In the genomic region with DNA sequence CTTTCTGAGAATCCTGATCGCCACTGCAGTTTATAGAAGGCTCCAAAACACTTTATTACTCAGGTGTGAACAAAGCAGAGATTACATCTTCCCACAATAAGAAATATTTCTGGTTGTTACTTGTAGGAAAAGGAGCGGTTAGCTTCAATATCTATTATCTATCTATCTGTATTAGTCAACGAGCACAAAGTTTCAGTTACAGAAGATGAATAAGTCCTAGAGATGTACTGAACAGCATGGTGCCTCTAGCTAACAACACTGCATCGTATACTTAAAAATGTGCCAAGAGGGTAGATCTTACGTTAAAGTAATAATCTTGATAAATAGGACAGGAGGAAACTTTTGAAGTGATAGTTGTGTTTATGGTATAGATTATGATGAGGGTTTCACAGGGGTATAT, we compare ENCODE assay signal across 19 cellular contexts. TPM values are rescaled to one million over a fixed set of nuclear protein-coding genes. Genes with fewer than 3 reads are reported as not detected.
DNase-seq lines count a peak whose midpoint lies in the region; ATAC-seq and TF ChIP-seq lines count a peak whose summit lies in the region.
"Had no signal": no experiment of that assay in that cellular context is flagged by ENCODE, and none has a peak within 500 bp of the region (broad histone marks: within the 10 kb centered on the region; RNA-seq: fewer than 3 reads in every experiment).

No MANE protein-coding gene starts in this region.

- peak overlapping the region; percentile 37 to 64 for H3K27ac Mint-ChIP-seq in natural killer cell treated with Interleukin-12 subunit alpha and Interleukin-12 subunit beta and Interleukin-15 and Interleukin-18, amount 100 ng/mL, for 72 hours
- no peak overlapping the region for H3K27ac Mint-ChIP-seq in natural killer cell
- H3K27ac Mint-ChIP-seq in activated T-helper 17 cell treated with anti-CD3 and anti-CD28 coated beads, Interleukin-2, amount 50 U/mL, for 72 hours: no peak overlapping the region
- no peak overlapping the region for H3K27ac Mint-ChIP-seq in stimulated activated effector memory CD8-positive, alpha-beta T cell treated with anti-CD3 and anti-CD28 coated beads, Interleukin-12 subunit alpha, Interleukin-12 subunit beta, amount 100 ng/mL, for 72 hours
- H3K27ac Mint-ChIP-seq: CD14-positive monocyte; CD4-positive, alpha-beta T cell; CD8-positive, alpha-beta T cell had no signal

- TF ChIP-seq CTCF in natural killer cell (IDR thresholded peaks at IDR 0.05) (no peak), PC-9 (conservative IDR thresholded peaks at IDR 0.05) (no peak)

- intact Hi-C loops in natural killer cell (cut with micrococcal nuclease) (no loop called here), PC-9 (cut with micrococcal nuclease; ENCODE audit: unreplicated experiment) (no loop called here)

- peaks cover 7% of the 10 kb centered on the region; the same call in 1 of the 2 replicates for H3F3A ChIP-seq in PC-9 (ENCODE audit: insufficient read depth, low read depth)

- no peak overlapping the region for H3K4me3 ChIP-seq in PC-9
- H3K4me3 ChIP-seq in effector memory CD4-positive, alpha-beta T cell (ENCODE audit: insufficient read depth, low read depth, low read length, poor library complexity, severe bottlenecking): no peak overlapping the region
- H3K4me3 ChIP-seq: BLaER1 had no signal

- no peak overlapping the region for H3K4me3 Mint-ChIP-seq in natural killer cell treated with Interleukin-12 subunit alpha and Interleukin-12 subunit beta and Interleukin-15 and Interleukin-18, amount 100 ng/mL, for 72 hours
- H3K4me3 Mint-ChIP-seq in natural killer cell: no peak overlapping the region
- H3K4me3 Mint-ChIP-seq in activated T-helper 17 cell treated with anti-CD3 and anti-CD28 coated beads, Interleukin-2, amount 50 U/mL, for 72 hours: no peak overlapping the region
- H3K4me3 Mint-ChIP-seq in stimulated activated effector memory CD8-positive, alpha-beta T cell treated with anti-CD3 and anti-CD28 coated beads, Interleukin-12 subunit alpha, Interleukin-12 subunit beta, amount 100 ng/mL, for 72 hours: no peak overlapping the region
- H3K4me3 Mint-ChIP-seq: CD14-positive monocyte; CD4-positive, alpha-beta T cell; CD8-positive, alpha-beta T cell had no signal

- no peak overlapping the region for H3K27ac ChIP-seq in PC-9
- no peak overlapping the region for H3K27ac ChIP-seq in effector memory CD4-positive, alpha-beta T cell (ENCODE audit: insufficient read depth, low read length, poor library complexity, severe bottlenecking)
- H3K27ac ChIP-seq: BLaER1 had no signal

- H3K36me3 ChIP-seq in PC-9 (ENCODE audit: low read depth): no peaks in the 10 kb centered on the region
- no peaks in the 10 kb centered on the region for H3K36me3 ChIP-seq in effector memory CD4-positive, alpha-beta T cell (ENCODE audit: control insufficient read depth, insufficient read depth, low read length)
- H3K36me3 ChIP-seq: BE2C, BLaER1 had no signal

- no peaks in the 10 kb centered on the region for H3K27me3 Mint-ChIP-seq in natural killer cell treated with Interleukin-12 subunit alpha and Interleukin-12 subunit beta and Interleukin-15 and Interleukin-18, amount 100 ng/mL, for 72 hours
- peaks cover 2 to 5% of the 10 kb centered on the region in 2 donors for H3K27me3 Mint-ChIP-seq in natural killer cell (ENCODE audit: low read depth in 2 of 2)
- peaks cover 18% of the 10 kb centered on the region for H3K27me3 Mint-ChIP-seq in activated T-helper 17 cell treated with anti-CD3 and anti-CD28 coated beads, Interleukin-2, amount 50 U/mL, for 72 hours

- no peaks in the 10 kb centered on the region for H3K79me2 ChIP-seq in PC-9 (ENCODE audit: low read depth)

- POLR2A ChIA-PET in PC-9 (lab: Charles Lee; ENCODE audit: unreplicated experiment): no interaction called here

- H3K4me1 ChIP-seq in PC-9 (replicated peaks; ENCODE audit: insufficient read depth): peaks cover 8% of the 10 kb centered on the region
- no peaks in the 10 kb centered on the region for H3K4me1 ChIP-seq in effector memory CD4-positive, alpha-beta T cell (ENCODE audit: control insufficient read depth, insufficient read depth, low read length, poor library complexity, severe bottlenecking)
- H3K4me1 ChIP-seq: BE2C, Caco-2 had no signal

- H3K4me1 Mint-ChIP-seq in natural killer cell treated with Interleukin-12 subunit alpha and Interleukin-12 subunit beta and Interleukin-15 and Interleukin-18, amount 100 ng/mL, for 72 hours (ENCODE audit: low read depth in 2 of 2): peaks cover 27 to 37% of the 10 kb centered on the region in 2 donors
- peaks cover 26 to 34% of the 10 kb centered on the region in 2 donors for H3K4me1 Mint-ChIP-seq in natural killer cell
- peaks cover 10% of the 10 kb centered on the region for H3K4me1 Mint-ChIP-seq in activated T-helper 17 cell treated with anti-CD3 and anti-CD28 coated beads, Interleukin-2, amount 50 U/mL, for 72 hours
- peaks cover 24% of the 10 kb centered on the region for H3K4me1 Mint-ChIP-seq in stimulated activated effector memory CD8-positive, alpha-beta T cell treated with anti-CD3 and anti-CD28 coated beads, Interleukin-12 subunit alpha, Interleukin-12 subunit beta, amount 100 ng/mL, for 72 hours

- H3K9me2 ChIP-seq in PC-9 (ENCODE audit: insufficient read depth): no peaks in the 10 kb centered on the region

- CTCF ChIA-PET in PC-9 (lab: Charles Lee): no interaction called here

- H3K9me3 ChIP-seq in PC-9 (ENCODE audit: insufficient read depth, low read depth): no peaks in the 10 kb centered on the region
- no peaks in the 10 kb centered on the region for H3K9me3 ChIP-seq in effector memory CD4-positive, alpha-beta T cell (ENCODE audit: control insufficient read depth, low read length)
- H3K9me3 ChIP-seq: BE2C had no signal

- ATAC-seq in natural killer cell treated with Interleukin-12 subunit alpha and Interleukin-12 subunit beta and Interleukin-15 and Interleukin-18, amount 100 ng/mL, for 72 hours: no peak
- ATAC-seq in natural killer cell: no peak
- peak; percentile 43 for ATAC-seq in activated T-helper 17 cell treated with anti-CD3 and anti-CD28 coated beads, Interleukin-2, amount 50 U/mL, for 72 hours (replicated peaks)
- peak; percentile 61 for ATAC-seq in stimulated activated effector memory CD8-positive, alpha-beta T cell treated with anti-CD3 and anti-CD28 coated beads, Interleukin-12 subunit alpha, Interleukin-12 subunit beta, amount 100 ng/mL, for 72 hours
- ATAC-seq: CD8-positive, alpha-beta T cell had no signal

- peaks cover 3% of the 10 kb centered on the region for H3K9me3 Mint-ChIP-seq in natural killer cell treated with Interleukin-12 subunit alpha and Interleukin-12 subunit beta and Interleukin-15 and Interleukin-18, amount 100 ng/mL, for 72 hours
- no peaks in the 10 kb centered on the region for H3K9me3 Mint-ChIP-seq in natural killer cell
- no peaks in the 10 kb centered on the region for H3K9me3 Mint-ChIP-seq in activated T-helper 17 cell treated with anti-CD3 and anti-CD28 coated beads, Interleukin-2, amount 50 U/mL, for 72 hours
- H3K9me3 Mint-ChIP-seq in stimulated activated effector memory CD8-positive, alpha-beta T cell treated with anti-CD3 and anti-CD28 coated beads, Interleukin-12 subunit alpha, Interleukin-12 subunit beta, amount 100 ng/mL, for 72 hours: peaks cover 3% of the 10 kb centered on the region

- H3K4me2 ChIP-seq in PC-9: no peak overlapping the region
- H3K4me2 ChIP-seq: BLaER1 had no signal

- DNase-seq in natural killer cell treated with Interleukin-12 subunit alpha and Interleukin-12 subunit beta and Interleukin-15 and Interleukin-18, amount 100 ng/mL, for 72 hours (ENCODE audit: low spot score): no peak
- no peak for DNase-seq in natural killer cell
- no peak for DNase-seq in stimulated activated effector memory CD8-positive, alpha-beta T cell treated with anti-CD3 and anti-CD28 coated beads, Interleukin-12 subunit alpha, Interleukin-12 subunit beta, amount 100 ng/mL, for 72 hours (ENCODE audit: low spot score in 2 of 2)
- no peak for DNase-seq in PC-9
- no peak for DNase-seq in effector memory CD4-positive, alpha-beta T cell
- DNase-seq: 8988T; ACHN; BE2C; C1 segment of cervical spinal cord; Caco-2; Calu3; CD4-positive, alpha-beta T cell; CD8-positive, alpha-beta T cell; DMS79 treated with DMSO at 0.1 percent for 48 hours; GF-D8 had no signal

- no TSS peak for BruUV-seq in PC-9 (replicated peaks; lab: Mats Ljungman, UMichigan)

- H3K27me3 ChIP-seq in PC-9 (ENCODE audit: insufficient read depth, low read depth): no peaks in the 10 kb centered on the region
- no peaks in the 10 kb centered on the region for H3K27me3 ChIP-seq in effector memory CD4-positive, alpha-beta T cell (replicated peaks; ENCODE audit: control insufficient read depth, insufficient read depth, low read length, poor library complexity, severe bottlenecking)
- H3K27me3 ChIP-seq: BE2C, BLaER1 had no signal

- H4K20me1 ChIP-seq in PC-9 (ENCODE audit: insufficient read depth): no peaks in the 10 kb centered on the region
- H4K20me1 ChIP-seq: BLaER1 had no signal

- no peak overlapping the region for H2AFZ ChIP-seq in PC-9

- H3K36me3 Mint-ChIP-seq in natural killer cell treated with Interleukin-12 subunit alpha and Interleukin-12 subunit beta and Interleukin-15 and Interleukin-18, amount 100 ng/mL, for 72 hours: peaks cover 6% of the 10 kb centered on the region
- no peaks in the 10 kb centered on the region for H3K36me3 Mint-ChIP-seq in natural killer cell
- H3K36me3 Mint-ChIP-seq in activated T-helper 17 cell treated with anti-CD3 and anti-CD28 coated beads, Interleukin-2, amount 50 U/mL, for 72 hours (ENCODE audit: low read depth): no peaks in the 10 kb centered on the region
- no peaks in the 10 kb centered on the region for H3K36me3 Mint-ChIP-seq in stimulated activated effector memory CD8-positive, alpha-beta T cell treated with anti-CD3 and anti-CD28 coated beads, Interleukin-12 subunit alpha, Interleukin-12 subunit beta, amount 100 ng/mL, for 72 hours
- H3K36me3 Mint-ChIP-seq: CD14-positive monocyte; CD8-positive, alpha-beta T cell had no signal

RNA-seq across cellular contexts. Expression of gene CCR3, which starts 10.9 kb away (rescaled TPM):
- total RNA-seq in natural killer cell treated with Interleukin-12 subunit alpha and Interleukin-12 subunit beta and Interleukin-15 and Interleukin-18, amount 100 ng/mL, for 72 hours: 1 to 10 TPM in 1 of 2 donors, under 1 TPM in 1; 0.55 to 4.3 TPM
- total RNA-seq in natural killer cell: 10 to 100 TPM in 1 of 3 donors, 1 to 10 TPM in 1, not detected in 1; 1.5 to 36.7 TPM
- not detected for total RNA-seq in activated T-helper 17 cell treated with anti-CD3 and anti-CD28 coated beads, Interleukin-2, amount 50 U/mL, for 72 hours
- 1.7 and 3.1 TPM in 2 replicates for total RNA-seq in PC-9 (2021)
- total RNA-seq: A673; CD4-positive, alpha-beta T cell; CD8-positive, alpha-beta T cell had no signal

RNA-seq across cellular contexts. Expression of gene CCR1, which starts 23.2 kb away (rescaled TPM):
- total RNA-seq in natural killer cell treated with Interleukin-12 subunit alpha and Interleukin-12 subunit beta and Interleukin-15 and Interleukin-18, amount 100 ng/mL, for 72 hours: 10 to 100 TPM; 52.2 to 92.2 TPM
- 10 to 100 TPM in 1 of 3 donors, 1 to 10 TPM in 2; 2.1 to 26.0 (median 3.8) TPM for total RNA-seq in natural killer cell
- total RNA-seq in activated T-helper 17 cell treated with anti-CD3 and anti-CD28 coated beads, Interleukin-2, amount 50 U/mL, for 72 hours: 1 to 10 TPM in 1 of 2 donors, under 1 TPM in 1; 0.66 to 1.8 TPM
- total RNA-seq in PC-9 (2021): 0.28 TPM in 1 of 2 replicates, not detected in the other
- total RNA-seq: A673 had no signal

Comparison
In these comparisons a context has a peak if more than half of its experiments do, and no peak if none do; other contexts are left out.
1. H3K27ac Mint-ChIP-seq: peak in natural killer cell treated with Interleukin-12 subunit alpha and Interleukin-12 subunit beta and Interleukin-15 and Interleukin-18, amount 100 ng/mL, for 72 hours (2 of 2); none in natural killer cell (0 of 2), activated T-helper 17 cell treated with anti-CD3 and anti-CD28 coated beads, Interleukin-2, amount 50 U/mL, for 72 hours (single experiment) and stimulated activated effector memory CD8-positive, alpha-beta T cell treated with anti-CD3 and anti-CD28 coated beads, Interleukin-12 subunit alpha, Interleukin-12 subunit beta, amount 100 ng/mL, for 72 hours (single experiment).
2. ATAC-seq: peak in activated T-helper 17 cell treated with anti-CD3 and anti-CD28 coated beads, Interleukin-2, amount 50 U/mL, for 72 hours (single experiment) and stimulated activated effector memory CD8-positive, alpha-beta T cell treated with anti-CD3 and anti-CD28 coated beads, Interleukin-12 subunit alpha, Interleukin-12 subunit beta, amount 100 ng/mL, for 72 hours (single experiment); none in natural killer cell treated with Interleukin-12 subunit alpha and Interleukin-12 subunit beta and Interleukin-15 and Interleukin-18, amount 100 ng/mL, for 72 hours (0 of 2) and natural killer cell (0 of 3).